Comparison of ENCODE assay signal across 8 cellular contexts in genomic region chrX:41333994-41334865, GRCh38. TPM values are rescaled to one million over a fixed set of nuclear protein-coding genes. Genes with fewer than 3 reads are reported as not detected.
DNase-seq lines count a peak whose midpoint lies in the region; ATAC-seq and TF ChIP-seq lines count a peak whose summit lies in the region.

Gene DDX3X (plus strand): TSS chrX:41334162. CDS start chrX:41334253, 91 bp downstream.

- peaks cover 53% of the 10 kb centered on the region for H3K79me2 ChIP-seq in mammary epithelial cell (ENCODE audit: insufficient read depth, low read length)

- in situ Hi-C loops in mammary epithelial cell (cut with MboI; ENCODE audit: low sequenced_read_pairs in 2 of 2), result no loop called here

- peak within 1 kb of the TSS; percentile 98 for H3K4me2 ChIP-seq in mammary epithelial cell (ENCODE audit: insufficient read depth, low read depth, low read length)

- H3K4me1 ChIP-seq in mammary epithelial cell (ENCODE audit: insufficient read depth, low read length), result peaks cover 44% of the 10 kb centered on the region
- H3K4me1 ChIP-seq in spleen, result peaks cover 36 to 60% (median 46%) of the 10 kb centered on the region in 6 donors

- intact Hi-C loops in mammary epithelial cell (cut with micrococcal nuclease), result loop anchor here (1.0 kb wide), 1 partner anchor 108 kb away; no protein-coding TSS in a partner anchor
- intact Hi-C loops in spleen (cut with DNase I; ENCODE audit: low total_unique reads), result no loop called here

- peak within 1 kb of the TSS; percentile 98 to 100 (median 99) for H3K4me3 Mint-ChIP-seq in immature natural killer cell

- H3K9me3 Mint-ChIP-seq in immature natural killer cell, result peaks cover 0 to 4% (median 0%) of the 10 kb centered on the region in 6 donors

- TF ChIP-seq POLR2A in spleen (IDR thresholded peaks at IDR 0.05), result peak; percentile 95 to 99 (median 98)

- H3K27me3 ChIP-seq in mammary epithelial cell (ENCODE audit: insufficient read depth, low read length) (no peaks in the 10 kb centered on the region), spleen (replicated peaks in 1 of 7) (no peaks in the 10 kb centered on the region)

- peak within 1 kb of the TSS; percentile 100 for H3K27ac Mint-ChIP-seq in immature natural killer cell

- dilution Hi-C loops in mammary epithelial cell (cut with HindIII; ENCODE audit: low sequenced_read_pairs), result no loop called here

- H3K36me3 Mint-ChIP-seq in immature natural killer cell, result peaks cover 0 to 17% (median 11%) of the 10 kb centered on the region in 3 donors

- CTCF ChIA-PET in mammary epithelial cell (lab: Charles Lee; ENCODE audit: low non-redundant PET), result no interaction called here

- peaks cover 75 to 76% of the 10 kb centered on the region in 2 donors for H3K4me1 Mint-ChIP-seq in immature natural killer cell

- peak within 1 kb of the TSS; percentile 95 for H3K9ac ChIP-seq in mammary epithelial cell (ENCODE audit: insufficient read depth, low read length)

- H3K36me3 ChIP-seq in mammary epithelial cell (ENCODE audit: insufficient read depth, low read length) (peaks cover 10% of the 10 kb centered on the region), spleen (peaks cover 0 to 22% (median 12%) of the 10 kb centered on the region in 6 donors)

- peak within 1 kb of the TSS; percentile 94 for H2AFZ ChIP-seq in mammary epithelial cell (ENCODE audit: low read depth, low read length)

- H3K27ac ChIP-seq in mammary epithelial cell (ENCODE audit: insufficient read depth, low read depth, low read length), result peak within 1 kb of the TSS; percentile 99
- peak within 1 kb of the TSS; percentile 99 to 100 (median 100) for H3K27ac ChIP-seq in spleen

- BruUV-seq in mammary epithelial cell (replicated peaks; lab: Mats Ljungman, UMichigan), result TSS peak; percentile 52

- peaks cover 33 to 39% (median 38%) of the 10 kb centered on the region in 3 donors for H3K27me3 Mint-ChIP-seq in immature natural killer cell (ENCODE audit: low read depth in 3 of 3)

- 0% methylated on average over 15 of the region's 83 CpGs for WGBS in mammary epithelial cell (ENCODE audit: low coverage, missing lambda C conversion rate)
- WGBS in spleen, 5 donors, result 0 to 10% (median 1%) methylated on average over 4 to 83 of the region's 83 CpGs

- peak; percentile 43 for ATAC-seq in HG02973 (IDR thresholded peaks at IDR 0.05; ENCODE audit: unreplicated experiment)

- TF ChIP-seq CTCF in WI38 (IDR thresholded peaks at IDR 0.05; ENCODE audit: low read depth, low read length) (0 out of 2 replicates have a peak, but pooled peaks have one; percentile 5), mammary epithelial cell (conservative IDR thresholded peaks at IDR 0.05 in 1 of 2, IDR thresholded peaks at IDR 0.05 in 1 of 2; ENCODE audit: extremely low read depth in 1 of 2, insufficient read depth in 1 of 2, low read depth in 1 of 2, low read length in 2 of 2) (no peak), spleen (IDR thresholded peaks at IDR 0.05 in 8 of 11, conservative IDR thresholded peaks at IDR 0.05 in 3 of 11) (peak in 6 of 11 experiments; percentile 28 to 52 (median 39))

- H4K20me1 ChIP-seq in mammary epithelial cell (ENCODE audit: insufficient read depth, low read length), result peaks cover 40% of the 10 kb centered on the region

- H3K9me3 ChIP-seq in mammary epithelial cell (replicated peaks; ENCODE audit: insufficient read depth, low read length), result no peaks in the 10 kb centered on the region
- no peaks in the 10 kb centered on the region for H3K9me3 ChIP-seq in spleen

- H3K4me3 ChIP-seq in WI38 (ENCODE audit: low read depth, low read length) (peak within 1 kb of the TSS; percentile 100), mammary epithelial cell (replicated peaks in 1 of 3; ENCODE audit: insufficient read depth in 1 of 3, low read depth in 2 of 3, low read length in 3 of 3) (peak within 1 kb of the TSS; percentile 77 to 99 (median 89)), spleen (peak within 1 kb of the TSS; percentile 55 to 96 (median 80))

- DNase-seq in NK-92 (lab: John Stamatoyannopoulos, UW; ENCODE audit: unreplicated experiment) (peak; percentile 10), NCI-H2081 treated with DMSO at 0.1 percent for 48 hours (lab: John Stamatoyannopoulos, UW) (peak; percentile 88), mammary epithelial cell (peak; percentile 91), immature natural killer cell (peak; percentile 92 to 95 (median 94)), spleen (peak; percentile 97)
- DNase-seq in NK-92 treated with Interleukin-12 subunit alpha and Interleukin-12 subunit beta, amount 100 ng/mL, for 24 hours (lab: John Stamatoyannopoulos, UW), result no peak

RNA-seq across cellular contexts. Expression of gene DDX3X, which starts in this region (rescaled TPM):
- 100 to 1,000 TPM; 230 to 247 TPM for total RNA-seq in mammary epithelial cell
- polyA plus RNA-seq in mammary epithelial cell, result 66.2 TPM
- polyA minus RNA-seq in mammary epithelial cell, result 111 TPM
- polyA plus RNA-seq in immature natural killer cell, result 100 to 1,000 TPM; 113 to 214 (median 160) TPM
- 100 to 1,000 TPM; 248 to 448 (median 360) TPM for total RNA-seq in spleen
- polyA plus RNA-seq in spleen, result 10 to 100 TPM; 43.8 to 76.0 (median 61.2) TPM

Comparison
In these comparisons a context has a peak if more than half of its experiments do, and no peak if none do; other contexts are left out.
1. CTCF ChIP-seq: peak in WI38 (single experiment) and spleen (6 of 11); none in mammary epithelial cell (0 of 2).
2. Peak in every context shown above with its lines, with median percentiles within 50 percentile points of each other: H3K4me3 ChIP-seq.